Comparison of ENCODE assay signal across 28 cellular contexts in the genomic region with DNA sequence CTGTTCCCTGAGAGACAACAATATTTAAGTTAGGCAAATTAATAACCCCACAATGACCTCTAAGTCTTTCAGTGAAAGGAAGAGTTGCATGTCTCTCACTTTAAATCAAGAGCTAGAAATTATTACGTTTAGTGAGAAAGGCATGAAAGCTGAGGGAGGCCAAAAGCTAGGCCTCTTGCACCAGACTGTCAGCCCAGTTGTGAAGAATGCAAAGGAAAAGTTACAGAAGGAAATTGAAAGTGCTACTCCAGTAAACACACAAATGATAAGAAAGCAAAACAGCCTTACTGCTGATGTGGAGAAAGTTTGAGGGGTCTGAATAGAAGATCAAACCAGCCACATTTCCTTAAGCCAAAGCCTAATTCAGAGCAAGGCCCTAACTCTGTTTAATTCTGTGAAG. TPM values are rescaled to one million over a fixed set of nuclear protein-coding genes. Genes with fewer than 3 reads are reported as not detected.
DNase-seq lines count a peak whose midpoint lies in the region; ATAC-seq and TF ChIP-seq lines count a peak whose summit lies in the region.
"Had no signal": no experiment of that assay in that cellular context is flagged by ENCODE, and none has a peak within 500 bp of the region (broad histone marks: within the 10 kb centered on the region; RNA-seq: fewer than 3 reads in every experiment).

No MANE protein-coding gene starts in this region.

- H3K27me3 ChIP-seq in smooth muscle cell (ENCODE audit: low read depth) (no peaks in the 10 kb centered on the region), prostate gland (replicated peaks; ENCODE audit: insufficient read depth) (no peaks in the 10 kb centered on the region), upper lobe of right lung (no peaks in the 10 kb centered on the region)
- H3K27me3 ChIP-seq: BLaER1 treated with 17β-estradiol and CSF1 and Interleukin-3, amounts not matched to agents 10 nM and 100 nM; left lung had no signal

- H3K79me2 ChIP-seq in smooth muscle cell (ENCODE audit: low read depth): no peaks in the 10 kb centered on the region

- H3K4me2 ChIP-seq in smooth muscle cell: peak overlapping the region; percentile 2
- H3K4me2 ChIP-seq: BLaER1 treated with 17β-estradiol and CSF1 and Interleukin-3, amounts not matched to agents 10 nM and 100 nM had no signal

- H3K4me3 ChIP-seq in smooth muscle cell: no peak overlapping the region
- H3K4me3 ChIP-seq in prostate gland: no peak overlapping the region
- no peak overlapping the region for H3K4me3 ChIP-seq in upper lobe of right lung
- H3K4me3 ChIP-seq: BLaER1 treated with 17β-estradiol and CSF1 and Interleukin-3, amounts not matched to agents 10 nM and 100 nM; HAP-1; left lung had no signal

- H3K9me3 ChIP-seq in smooth muscle cell (replicated peaks; ENCODE audit: low read depth) (no peaks in the 10 kb centered on the region), prostate gland (no peaks in the 10 kb centered on the region), upper lobe of right lung (peaks cover 4% of the 10 kb centered on the region)
- H3K9me3 ChIP-seq: HAP-1 had no signal

- H2AFZ ChIP-seq in smooth muscle cell (ENCODE audit: low read depth): no peak overlapping the region

- peak overlapping the region; percentile 55 for H3K27ac ChIP-seq in epithelial cell of prostate
- peak overlapping the region; percentile 63 for H3K27ac ChIP-seq in smooth muscle cell (ENCODE audit: low read depth)
- peak overlapping the region in 1 of 2 donors; percentile 10 for H3K27ac ChIP-seq in prostate gland
- H3K27ac ChIP-seq in upper lobe of right lung: no peak overlapping the region
- H3K27ac ChIP-seq: BLaER1 treated with 17β-estradiol and CSF1 and Interleukin-3, amounts not matched to agents 10 nM and 100 nM; left lung had no signal

- DNase-seq in OCI-M1 (lab: John Stamatoyannopoulos, UW) (peak; percentile 5), epithelial cell of prostate (ENCODE audit: low read depth, low spot score) (no peak), left kidney (ENCODE audit: low read depth, low spot score) (peak; percentile 19), smooth muscle cell (lab: John Stamatoyannopoulos, UW; ENCODE audit: unreplicated experiment) (no peak), prostate gland (ENCODE audit: low spot score) (no peak), GM19238 (ENCODE audit: insufficient read length, low spot score) (no peak), upper lobe of right lung (no peak)
- DNase-seq: activated B cell treated with CpG ODN at 0.5 μM for 24 hours; activated CD4-positive, alpha-beta T cell treated with anti-CD3 and anti-CD28 coated beads, Interleukin-2, amount 50 U/mL, for 1 hour; activated CD8-positive, alpha-beta memory T cell treated with anti-CD3 and anti-CD28 coated beads, Interleukin-2, amount 10 ng/mL, durations not matched to agents 7 days and 5 days; activated gamma-delta T cell; activated naive CD8-positive, alpha-beta T cell treated with anti-CD3 and anti-CD28 coated beads for 36 hours; activated T-cell treated with anti-CD3 and anti-CD28 coated beads, Interleukin-2, amount 50 U/mL, for 4 hours; aorta; caudate nucleus; endodermal cell; immature natural killer cell; left lung; mesendoderm; NCI-H2107; stimulated activated CD4-positive, alpha-beta T cell treated with anti-CD3 and anti-CD28 coated beads, Interleukin-15, amount 100 ng/mL, for 24 hours; stimulated activated CD4-positive, alpha-beta T cell treated with anti-CD3 and anti-CD28 coated beads, Interleukin-4, amount 100 ng/mL, for 4 hours had no signal

- no peaks in the 10 kb centered on the region for H3K36me3 ChIP-seq in smooth muscle cell (ENCODE audit: low read depth)
- H3K36me3 ChIP-seq in prostate gland: no peaks in the 10 kb centered on the region
- no peaks in the 10 kb centered on the region for H3K36me3 ChIP-seq in upper lobe of right lung
- H3K36me3 ChIP-seq: BLaER1 treated with 17β-estradiol and CSF1 and Interleukin-3, amounts not matched to agents 10 nM and 100 nM; HAP-1; left lung had no signal

- intact Hi-C loops in prostate gland (cut with DNase I): loop anchor here (10.0 kb wide), 1 partner anchor 241 kb away; no protein-coding TSS in a partner anchor
- intact Hi-C loops in upper lobe of right lung (cut with DNase I): no loop called here

- no peaks in the 10 kb centered on the region for H3F3A ChIP-seq in smooth muscle cell (ENCODE audit: low read depth)

- H3K4me1 ChIP-seq in smooth muscle cell (ENCODE audit: low read depth) (peaks cover 15% of the 10 kb centered on the region), prostate gland (replicated peaks) (no peaks in the 10 kb centered on the region), upper lobe of right lung (no peaks in the 10 kb centered on the region)
- H3K4me1 ChIP-seq: BLaER1 treated with 17β-estradiol and CSF1 and Interleukin-3, amounts not matched to agents 10 nM and 100 nM; HAP-1; left lung had no signal

- WGBS in smooth muscle cell (ENCODE audit: low lambda C conversion rate): 5% methylated on average over 1 of the region's 1 CpG
- WGBS in prostate gland: 14% methylated on average over 1 of the region's 1 CpG

- TF ChIP-seq POLR2A in prostate gland (IDR thresholded peaks at IDR 0.05): no peak

- no peaks in the 10 kb centered on the region for H4K20me1 ChIP-seq in smooth muscle cell (ENCODE audit: low read depth)
- H4K20me1 ChIP-seq: BLaER1 treated with 17β-estradiol and CSF1 and Interleukin-3, amounts not matched to agents 10 nM and 100 nM had no signal

- TF ChIP-seq CTCF in smooth muscle cell (IDR thresholded peaks at IDR 0.05; ENCODE audit: borderline replicate concordance, insufficient read depth, poor library complexity, severe bottlenecking) (no peak), prostate gland (IDR thresholded peaks at IDR 0.05) (no peak), upper lobe of right lung (IDR thresholded peaks at IDR 0.05) (no peak)

- H3K9ac ChIP-seq in smooth muscle cell (ENCODE audit: low read depth): no peak overlapping the region
- H3K9ac ChIP-seq: BLaER1 treated with 17β-estradiol and CSF1 and Interleukin-3, amounts not matched to agents 10 nM and 100 nM had no signal

- no peak for ATAC-seq in GM19328 (IDR thresholded peaks at IDR 0.05; ENCODE audit: unreplicated experiment)
- ATAC-seq in upper lobe of right lung: no peak
- ATAC-seq: activated CD8-positive, alpha-beta memory T cell treated with anti-CD3 and anti-CD28 coated beads, Interleukin-2, amount 10 ng/mL, durations not matched to agents 7 days and 5 days; activated T-cell treated with anti-CD3 and anti-CD28 coated beads, Interleukin-2, amount 50 U/mL, for 4 hours; esophagus mucosa; left lung had no signal

RNA-seq across cellular contexts. Expression of a gene that starts 45.0 kb away (rescaled TPM):
- total RNA-seq in smooth muscle cell (0.09 and 0.22 TPM in 2 replicates), prostate gland (1 to 10 TPM in 1 of 2 donors, not detected in 1; 1.0 TPM), upper lobe of right lung (not detected)
- polyA plus RNA-seq in smooth muscle cell: 0.53 and 0.67 TPM in 2 replicates
- total RNA-seq: activated B cell treated with CpG ODN at 0.5 μM for 24 hours; activated CD8-positive, alpha-beta memory T cell treated with anti-CD3 and anti-CD28 coated beads, Interleukin-2, amount 10 ng/mL, durations not matched to agents 7 days and 5 days; activated naive CD8-positive, alpha-beta T cell treated with anti-CD3 and anti-CD28 coated beads for 36 hours; activated T-cell treated with anti-CD3 and anti-CD28 coated beads, Interleukin-2, amount 50 U/mL, for 4 hours; endodermal cell; OCI-LY7; subcutaneous adipose tissue had no signal
- polyA plus RNA-seq: immature natural killer cell had no signal

Comparison
In these comparisons a context has a peak if more than half of its experiments do, and no peak if none do; other contexts are left out.
1. DNase-seq: peak in OCI-M1 (single experiment) and left kidney (single experiment); none in epithelial cell of prostate (single experiment), smooth muscle cell (single experiment), prostate gland (single experiment), GM19238 (single experiment) and upper lobe of right lung (single experiment).